In genomic region chr3:25789596-25790556, GRCh38 we compare ENCODE assay signal across 8 cellular contexts. TPM values are rescaled to one million over a fixed set of nuclear protein-coding genes. Genes with fewer than 3 reads are reported as not detected.
DNase-seq lines count a peak whose midpoint lies in the region; ATAC-seq and TF ChIP-seq lines count a peak whose summit lies in the region.

Gene OXSM (plus strand): TSS chr3:25790090. CDS start chr3:25791021, 931 bp downstream.

- H3K4me1 ChIP-seq in adrenal gland (replicated peaks in 1 of 2) (peaks cover 0 to 14% of the 10 kb centered on the region in 2 donors), upper lobe of left lung (peaks cover 14 to 23% (median 19%) of the 10 kb centered on the region in 4 donors)

- TF ChIP-seq POLR2A in adrenal gland (IDR thresholded peaks at IDR 0.05) (peak; percentile 71 to 93), upper lobe of left lung (IDR thresholded peaks at IDR 0.05) (peak in 3 of 4 donors; percentile 53 to 84 (median 79))

- DNase-seq in GM13976 (ENCODE audit: low spot score) (peak; percentile 86), NCI-H146 (lab: John Stamatoyannopoulos, UW) (peak; percentile 80), T-helper 1 cell (peak; percentile 79 to 95 (median 85)), adrenal gland (peak; percentile 92 to 97 (median 94)), left cardiac atrium (peak; percentile 96), posterior cingulate gyrus (peak; percentile 66 to 96 (median 81)), upper lobe of left lung (peak; percentile 94 to 96)

- no peaks in the 10 kb centered on the region for H3K27me3 ChIP-seq in adrenal gland
- H3K27me3 ChIP-seq in upper lobe of left lung, result no peaks in the 10 kb centered on the region

- 0 to 1% (median 1%) methylated on average over 23 to 56 of the region's 56 CpGs for WGBS in adrenal gland, 4 donors
- WGBS in upper lobe of left lung, 2 donors, result 1% methylated on average over 55 to 56 of the region's 56 CpGs

- intact Hi-C loops in adrenal gland (cut with DNase I), result loop anchor here in 1 of 2 donors (10.0 kb wide), 1 partner anchor 125 kb away; the partner anchor contains the start of gene TOP2B
- intact Hi-C loops in left cardiac atrium (cut with DNase I), result loop anchor here in 1 of 2 donors (5.0 kb wide), 1 partner anchor 128 kb away; the partner anchor contains the start of gene TOP2B
- intact Hi-C loops in posterior cingulate gyrus (cut with DNase I), result no loop called here

- H3K4me3 ChIP-seq in adrenal gland (peak within 1 kb of the TSS; percentile 0 to 67 (median 37)), upper lobe of left lung (peak within 1 kb of the TSS; percentile 50 to 69 (median 57))

- TF ChIP-seq EP300 in upper lobe of left lung (IDR thresholded peaks at IDR 0.05), result peak in 2 of 4 donors; percentile 52 to 66

- in situ Hi-C loops in GM13976 (cut with MboI; ENCODE audit: low sequenced_read_pairs, unreplicated experiment), result no loop called here

- H3K9me3 ChIP-seq in adrenal gland (replicated peaks in 1 of 3) (no peaks in the 10 kb centered on the region), upper lobe of left lung (no peaks in the 10 kb centered on the region)

- no peaks in the 10 kb centered on the region for H3K36me3 ChIP-seq in adrenal gland (replicated peaks in 1 of 2)
- peaks cover 0 to 3% (median 0%) of the 10 kb centered on the region in 4 donors for H3K36me3 ChIP-seq in upper lobe of left lung

- TF ChIP-seq CTCF in GM13976 (IDR thresholded peaks at IDR 0.05; ENCODE audit: borderline replicate concordance, control extremely low read depth, extremely low read depth, insufficient read depth, missing control alignments), result no peak
- no peak for TF ChIP-seq CTCF in adrenal gland (IDR thresholded peaks at IDR 0.05)
- no peak for TF ChIP-seq CTCF in upper lobe of left lung (IDR thresholded peaks at IDR 0.05)

- H3K27ac ChIP-seq in adrenal gland (peak within 1 kb of the TSS; percentile 68 to 96 (median 82)), upper lobe of left lung (peak within 1 kb of the TSS; percentile 74 to 89 (median 88))

- peak; percentile 94 for ATAC-seq in HG02852 (IDR thresholded peaks at IDR 0.05; ENCODE audit: unreplicated experiment)
- peak; percentile 99 for ATAC-seq in left cardiac atrium
- peak; percentile 98 to 99 for ATAC-seq in upper lobe of left lung (ENCODE audit: low FRiP score in 2 of 2)

RNA-seq across cellular contexts. Expression of gene OXSM, which starts in this region (rescaled TPM):
- total RNA-seq in adrenal gland (10 to 100 TPM; 10.2 to 21.3 (median 14.6) TPM), left cardiac atrium (10 to 100 TPM; 13.9 to 14.6 TPM), upper lobe of left lung (1 to 10 TPM; 4.2 to 9.1 (median 7.8) TPM)
- 10 to 100 TPM; 26.4 to 40.9 (median 27.5) TPM for polyA plus RNA-seq in adrenal gland

Comparison
In these comparisons a context has a peak if more than half of its experiments do, and no peak if none do; other contexts are left out.
1. Peak in every context shown above with its lines: DNase-seq, ATAC-seq, H3K4me3 ChIP-seq and H3K27ac ChIP-seq.